Comparison of ENCODE assay signal across 8 cellular contexts in genomic region chr4:112309263-112309791, GRCh38. TPM values are rescaled to one million over a fixed set of nuclear protein-coding genes. Genes with fewer than 3 reads are reported as not detected.
A peak's percentile ranks its signal among the peaks of the same experiment; 100 is the strongest.
DNase-seq lines count a peak whose midpoint lies in the region; TF ChIP-seq lines count a peak whose summit lies in the region.
"Not testable (repeated sequence)": the region's sequence is repeated elsewhere in the genome, so short reads cannot be mapped to it uniquely, and the experiment has no call there.

No MANE protein-coding gene starts in this region.

- H3K27ac ChIP-seq in HEK293 (ENCODE audit: extremely low read depth, low read depth, low read length) = not testable (repeated sequence)

- not testable (repeated sequence) for H3K4me3 ChIP-seq in HEK293 (ENCODE audit: low read depth, low read length)
- peak overlapping the region; percentile 6 for H3K4me3 ChIP-seq in fibroblast of mammary gland (ENCODE audit: control insufficient read depth, low read depth, low read length)

- H3K27me3 Mint-ChIP-seq in mesothelial cell of epicardium (ENCODE audit: low read depth) = not testable (repeated sequence)

- H3K36me3 ChIP-seq in HEK293 (ENCODE audit: control insufficient read depth in 2 of 2, insufficient read depth in 1 of 2, low read length in 2 of 2) = not testable (repeated sequence)

- not testable (repeated sequence) for H3K9me3 ChIP-seq in HEK293 (ENCODE audit: control insufficient read depth, insufficient read depth, low read depth, low read length)

- TF ChIP-seq CTCF in HEK293 (tag by site-specific recombination; IDR thresholded peaks at IDR 0.05) = peak; percentile 29; the same call in 1 of the 2 replicates
- not testable (repeated sequence) for TF ChIP-seq CTCF in fibroblast of mammary gland (conservative IDR thresholded peaks at IDR 0.05; ENCODE audit: control insufficient read depth, insufficient read depth, low read depth, low read length); mesothelial cell of epicardium (IDR thresholded peaks at IDR 0.05; ENCODE audit: unreplicated experiment)

- H3K36me3 Mint-ChIP-seq in mesothelial cell of epicardium = not testable (repeated sequence)

- H3K4me1 Mint-ChIP-seq in mesothelial cell of epicardium = not testable (repeated sequence)

- not testable (repeated sequence) for H3K4me1 ChIP-seq in HEK293 (ENCODE audit: control insufficient read depth, insufficient read depth, low read length)

- CTCF ChIA-PET in HEK293 (lab: Yijun Ruan, JAX) = interaction anchor here (0.6 to 1.6 kb wide), 2 partner anchors 11 to 457 kb away, joined by 4 to 7 read pairs; no protein-coding TSS in a partner anchor

- DNase-seq in Ammon's horn (ENCODE audit: low spot score) (peak; percentile 27), NCI-H446 treated with DMSO at 0.1 percent for 48 hours (lab: John Stamatoyannopoulos, UW) (peak; percentile 32), astrocyte of the hippocampus (ENCODE audit: low read depth, low spot score) (peak; percentile 74), fibroblast of mammary gland (ENCODE audit: low read depth) (peak; percentile 68)
- DNase-seq in activated CD8-positive, alpha-beta memory T cell treated with anti-CD3 and anti-CD28 coated beads, Interleukin-2, amount 50 U/mL, for 4 hours = peak; percentile 43
- not testable (repeated sequence) for DNase-seq in mesothelial cell of epicardium (ENCODE audit: low spot score in 2 of 2, unreplicated experiment in 2 of 2)
- DNase-seq in stimulated activated CD4-positive, alpha-beta T cell treated with anti-CD3 and anti-CD28 coated beads, Interleukin-4, amount 100 ng/mL, for 24 hours = peak; percentile 38

- H3K9me3 Mint-ChIP-seq in mesothelial cell of epicardium = peaks cover 15% of the 10 kb centered on the region

- H3K27ac Mint-ChIP-seq in mesothelial cell of epicardium = not testable (repeated sequence)

- peak overlapping the region; percentile 46 for H3K4me3 Mint-ChIP-seq in mesothelial cell of epicardium

- POLR2A ChIA-PET in HEK293 (lab: Yijun Ruan, JAX) = not testable (repeated sequence)

TF ChIP-seq in HEK293, 187 proteins besides CTCF, POLR2A, EP300 and RAD21:
- 0 out of 2 replicates have a peak, but pooled peaks have one; percentile 19 for TF ChIP-seq YY1 (tag by site-specific recombination; IDR thresholded peaks at IDR 0.05)
- peak; percentile 84 for TF ChIP-seq REST (tag by site-specific recombination; IDR thresholded peaks at IDR 0.05)
- TF ChIP-seq ZIC2 (tag by site-specific recombination; IDR thresholded peaks at IDR 0.05) = peak; percentile 86
- peak; percentile 74 for TF ChIP-seq ZNF692 (tag by site-specific recombination; IDR thresholded peaks at IDR 0.05)
- peak; percentile 86 for TF ChIP-seq ZFHX2 (tag by site-specific recombination; conservative IDR thresholded peaks at IDR 0.05)
- peak; percentile 54 for TF ChIP-seq EGR2 (tag by site-specific recombination; IDR thresholded peaks at IDR 0.05; ENCODE audit: low read depth)
- TF ChIP-seq ZBTB17 (tag by site-specific recombination; IDR thresholded peaks at IDR 0.05) = 0 out of 2 replicates have a peak, but pooled peaks have one; percentile 18
- 0 out of 2 replicates have a peak, but pooled peaks have one; percentile 30 for TF ChIP-seq ZFP69B (tag by site-specific recombination; IDR thresholded peaks at IDR 0.05)
TF ChIP-seq in HEK293: peak in this region for 8; not testable (repeated sequence) for 179.

RNA-seq across cellular contexts. Expression of gene ALPK1, which starts 12.2 kb away (rescaled TPM):
- 25.7 to 26.9 TPM (median 26.3 TPM) in 3 replicates for total RNA-seq in mesothelial cell of epicardium

RNA-seq across cellular contexts. Expression of gene TIFA, which starts 23.6 kb away (rescaled TPM):
- total RNA-seq in mesothelial cell of epicardium = 12.0 to 12.4 TPM (median 12.3 TPM) in 3 replicates
